In genomic region chr15:75738647-75739325, GRCh38 we compare ENCODE assay signal across 8 cellular contexts. TPM values are rescaled to one million over a fixed set of nuclear protein-coding genes. Genes with fewer than 3 reads are reported as not detected.
DNase-seq lines count a peak whose midpoint lies in the region; ATAC-seq and TF ChIP-seq lines count a peak whose summit lies in the region.

No MANE protein-coding gene starts in this region.

- no peak overlapping the region for H3K27ac ChIP-seq in SK-N-MC
- H3K27ac ChIP-seq in suprapubic skin: no peak overlapping the region

- TF ChIP-seq CTCF in HFFc6 (IDR thresholded peaks at IDR 0.05) (no peak), NB4 (IDR thresholded peaks at IDR 0.05; ENCODE audit: low read depth, low read length) (no peak), omental fat pad (IDR thresholded peaks at IDR 0.05) (no peak), suprapubic skin (IDR thresholded peaks at IDR 0.05) (no peak)

- H3K4me3 Mint-ChIP-seq in HFFc6: peak overlapping the region; percentile 93

- H3K9me3 Mint-ChIP-seq in HFFc6: no peaks in the 10 kb centered on the region

- H3K27ac Mint-ChIP-seq in HFFc6: no peak overlapping the region

- WGBS in suprapubic skin: 48% methylated on average over 5 of the region's 54 CpGs

- peak; percentile 98 for ATAC-seq in omental fat pad (ENCODE audit: low FRiP score)

- H3K9ac ChIP-seq in SK-N-MC (ENCODE audit: insufficient read length): no peak overlapping the region

- H3K36me3 Mint-ChIP-seq in HFFc6 (ENCODE audit: low read depth): no peaks in the 10 kb centered on the region

- DNase-seq in GM03348 (ENCODE audit: low spot score) (peak; percentile 97), HFFc6 (peak; percentile 86), NB4 (ENCODE audit: low read depth) (peak; percentile 96), SK-N-MC (ENCODE audit: low read depth, low spot score) (no peak), globus pallidus (ENCODE audit: low spot score) (peak; percentile 80), omental fat pad (ENCODE audit: low spot score) (peak; percentile 90), suprapubic skin (ENCODE audit: low spot score in 2 of 2) (peak; percentile 95 to 97)
- DNase-seq in activated naive CD4-positive, alpha-beta T cell treated with anti-CD3 and anti-CD28 coated beads, Interleukin-2, amount 50 U/mL, for 16 hours: peak; percentile 88

- H3K36me3 ChIP-seq in SK-N-MC (ENCODE audit: insufficient read depth, low read length) (no peaks in the 10 kb centered on the region), suprapubic skin (no peaks in the 10 kb centered on the region)

- TF ChIP-seq POLR2A in NB4 (IDR thresholded peaks at IDR 0.05; ENCODE audit: extremely low read depth, insufficient read length) (no peak), suprapubic skin (IDR thresholded peaks at IDR 0.05) (no peak)

- H3K9me3 ChIP-seq in SK-N-MC (ENCODE audit: low read depth, low read length): no peaks in the 10 kb centered on the region
- no peaks in the 10 kb centered on the region for H3K9me3 ChIP-seq in suprapubic skin

- peaks cover 14% of the 10 kb centered on the region for H3K27me3 Mint-ChIP-seq in HFFc6 (ENCODE audit: insufficient read depth)

- peak overlapping the region; percentile 16 for H3K4me3 ChIP-seq in NB4 (ENCODE audit: low read depth, low read length)
- peak overlapping the region; percentile 90 for H3K4me3 ChIP-seq in SK-N-MC
- H3K4me3 ChIP-seq in suprapubic skin: peak overlapping the region; percentile 77

- H3K27me3 ChIP-seq in suprapubic skin: no peaks in the 10 kb centered on the region

- peaks cover 27% of the 10 kb centered on the region for H3K4me1 ChIP-seq in suprapubic skin

- TF ChIP-seq EP300 in suprapubic skin (IDR thresholded peaks at IDR 0.05): no peak

- peaks cover 6% of the 10 kb centered on the region; the same call in 1 of the 2 replicates for H3K4me1 Mint-ChIP-seq in HFFc6 (ENCODE audit: low read depth)

RNA-seq across cellular contexts. Expression of gene CSPG4, which starts 26.1 kb away (rescaled TPM):
- 100 to 1,000 TPM in 1 of 6 experiments, 10 to 100 TPM in 5; 81.2 to 111 (median 95.7) TPM for total RNA-seq in HFFc6 (2021; fragmentation: NEBNext Ultra II Directional; extraction: Animal tissue kit (Norgen Biotek cat#: 25700))
- 100 to 1,000 TPM in 1 of 4 donors, 10 to 100 TPM in 3; 29.9 to 144 (median 49.7) TPM for total RNA-seq in omental fat pad
- total RNA-seq in suprapubic skin: 10 to 100 TPM; 12.8 to 19.7 (median 14.0) TPM

Comparison
In these comparisons a context has a peak if more than half of its experiments do, and no peak if none do; other contexts are left out.
1. H3K4me3 ChIP-seq: peak in every context shown above with its lines; median percentile 90 in SK-N-MC; 77 in suprapubic skin; 16 in NB4.